Comparison of ENCODE assay signal across 34 cellular contexts in genomic region chr6:7731289-7731688, GRCh38. TPM values are rescaled to one million over a fixed set of nuclear protein-coding genes. Genes with fewer than 3 reads are reported as not detected.
DNase-seq lines count a peak whose midpoint lies in the region; ATAC-seq, FAIRE-seq and TF ChIP-seq lines count a peak whose summit lies in the region.
"Had no signal": no experiment of that assay in that cellular context is flagged by ENCODE, and none has a peak within 500 bp of the region (broad histone marks: within the 10 kb centered on the region; RNA-seq: fewer than 3 reads in every experiment).

No MANE protein-coding gene starts in this region.

- TF ChIP-seq POLR2A in K562 (conservative IDR thresholded peaks at IDR 0.05): no peak

- H3K9me3 ChIP-seq in PC-3 (ENCODE audit: low read length): no peaks in the 10 kb centered on the region
- H3K9me3 ChIP-seq in K562 (replicated peaks; ENCODE audit: control insufficient read depth, insufficient read depth, low read depth, low read length): no peaks in the 10 kb centered on the region
- H3K9me3 ChIP-seq in lower lobe of right lung: no peaks in the 10 kb centered on the region
- H3K9me3 ChIP-seq: Caco-2, gastrocnemius medialis, left ventricle myocardium inferior, neutrophil, prostate gland had no signal

- WGBS in K562 (ENCODE audit: insufficient coverage, low coverage, missing lambda C conversion rate): 9% methylated on average over 2 of the region's 2 CpGs

- H3K27ac Mint-ChIP-seq in Calu3 (ENCODE audit: unreplicated experiment) (peak overlapping the region; percentile 7), immature natural killer cell (no peak overlapping the region)
- H3K27ac Mint-ChIP-seq: activated CD4-positive, alpha-beta memory T cell treated with anti-CD3 and anti-CD28 coated beads for 36 hours; activated naive CD4-positive, alpha-beta T cell treated with anti-CD3 and anti-CD28 coated beads, Interleukin-2, amount 50 U/mL, for 24 hours; activated T-helper 2 cell treated with anti-CD3 and anti-CD28 coated beads, Interferon-gamma antibody, Interleukin-2, Interleukin-4, amounts not matched to agents 10 μg/mL and 5 μg/mL and 100 μg/mL, durations not matched to agents 14 hours and 24 hours and 36 hours; effector memory CD8-positive, alpha-beta T cell; mesothelial cell of epicardium; naive B cell had no signal

- H3K27me3 Mint-ChIP-seq in Calu3 (ENCODE audit: unreplicated experiment) (peaks cover 43% of the 10 kb centered on the region), immature natural killer cell (ENCODE audit: low read depth in 3 of 3) (peaks cover 11 to 21% (median 14%) of the 10 kb centered on the region in 3 donors)

- intact Hi-C loops in Calu3 (cut with micrococcal nuclease; ENCODE audit: unreplicated experiment): no loop called here
- intact Hi-C loops in PC-3 (cut with micrococcal nuclease): loop anchor here (5.0 kb wide), 1 partner anchor 36 kb away; no protein-coding TSS in a partner anchor
- intact Hi-C loops in K562 (cut with micrococcal nuclease): no loop called here
- intact Hi-C loops in lower lobe of right lung (cut with DNase I): no loop called here

- H3K9ac ChIP-seq in PC-3 (ENCODE audit: low read length) (peak overlapping the region; percentile 3; the same call in 1 of the 2 replicates), K562 (ENCODE audit: insufficient read depth in 1 of 2, low read depth in 2 of 2, low read length in 2 of 2) (no peak overlapping the region)

- CTCF ChIA-PET in Calu3 (lab: Charles Lee) (interaction anchor here (0.7 kb wide), 1 partner anchor 1075 kb away, joined by 3 read pairs; no protein-coding TSS in a partner anchor), PC-3 (lab: Charles Lee) (no interaction called here), K562 (lab: Yijun Ruan, JAX; ENCODE audit: low intra/inter-chr PET ratio) (no interaction called here)

- POLR2A ChIA-PET in PC-3 (lab: Charles Lee; ENCODE audit: unreplicated experiment): interaction anchor here (0.5 kb wide), 1 partner anchor 371 kb away, joined by 4 read pairs; the partner anchor contains the start of gene EEF1E1
- POLR2A ChIA-PET in K562 (lab: Yijun Ruan, JAX): interaction anchor here (0.5 kb wide), 1 partner anchor 19 kb away, joined by 3 read pairs; no protein-coding TSS in a partner anchor

- peaks cover 20% of the 10 kb centered on the region for H3K27me3 ChIP-seq in PC-3 (ENCODE audit: low read length)
- H3K27me3 ChIP-seq in K562 (ENCODE audit: control insufficient read depth in 2 of 2, insufficient read depth in 2 of 2, low read length in 2 of 2): peaks cover 52 to 54% of the 10 kb centered on the region in 2 experiments
- H3K27me3 ChIP-seq in lower lobe of right lung (ENCODE audit: low read depth): peaks cover 33% of the 10 kb centered on the region

- no peaks in the 10 kb centered on the region for H3K9me1 ChIP-seq in K562 (ENCODE audit: control insufficient read depth, insufficient read depth, low read length)

- in situ Hi-C loops in K562 (cut with MboI): no loop called here

- H3K4me2 ChIP-seq in PC-3 (ENCODE audit: low read length) (peak overlapping the region; percentile 96), K562 (ENCODE audit: insufficient read depth, low read length) (no peak overlapping the region)
- H3K4me2 ChIP-seq: GM23338 had no signal

- DNase-seq in Calu3 (no peak), PC-3 (peak; percentile 19), K562 (ENCODE audit: extremely low read depth in 1 of 4, low spot score in 3 of 4) (no peak), lower lobe of right lung (no peak), immature natural killer cell (no peak), cerebellar cortex (ENCODE audit: low spot score) (no peak)
- DNase-seq: activated CD4-positive, alpha-beta memory T cell treated with anti-CD3 and anti-CD28 coated beads for 36 hours; activated CD4-positive, CD25-positive, alpha-beta regulatory T cell treated with anti-CD3 and anti-CD28 coated beads, Interleukin-2, amount 50 U/mL, for 72 hours; activated CD8-positive, alpha-beta memory T cell treated with anti-CD3 and anti-CD28 coated beads, Interleukin-2, amount 50 U/mL, for 4 hours; C1 segment of cervical spinal cord; Caco-2; DND-41; effector memory CD8-positive, alpha-beta T cell; gastrocnemius medialis; hypothalamus; left ventricle myocardium inferior; naive B cell; NCI-H1436 treated with DMSO at 0.1 percent for 48 hours; NCI-H446 treated with DMSO at 0.1 percent for 48 hours; OCI-M1; SHP77; stimulated activated naive CD4-positive, alpha-beta T cell had no signal

- H3K9me3 Mint-ChIP-seq in Calu3 (ENCODE audit: low read depth, unreplicated experiment) (no peaks in the 10 kb centered on the region), immature natural killer cell (no peaks in the 10 kb centered on the region)
- H3K9me3 Mint-ChIP-seq: activated CD4-positive, alpha-beta memory T cell treated with anti-CD3 and anti-CD28 coated beads for 36 hours; activated naive CD4-positive, alpha-beta T cell treated with anti-CD3 and anti-CD28 coated beads, Interleukin-2, amount 50 U/mL, for 24 hours; activated T-helper 2 cell treated with anti-CD3 and anti-CD28 coated beads, Interferon-gamma antibody, Interleukin-2, Interleukin-4, amounts not matched to agents 10 μg/mL and 5 μg/mL and 100 μg/mL, durations not matched to agents 14 hours and 24 hours and 36 hours; effector memory CD8-positive, alpha-beta T cell; GM23338; mesothelial cell of epicardium; naive B cell had no signal

- H3K36me3 Mint-ChIP-seq in Calu3 (ENCODE audit: insufficient read depth, unreplicated experiment) (peaks cover under 1% of the 10 kb centered on the region), immature natural killer cell (no peaks in the 10 kb centered on the region)
- H3K36me3 Mint-ChIP-seq: activated CD4-positive, alpha-beta memory T cell treated with anti-CD3 and anti-CD28 coated beads for 36 hours; activated naive CD4-positive, alpha-beta T cell treated with anti-CD3 and anti-CD28 coated beads, Interleukin-2, amount 50 U/mL, for 24 hours; mesothelial cell of epicardium; naive B cell had no signal

- TF ChIP-seq CTCF in Calu3 (IDR thresholded peaks at IDR 0.05; ENCODE audit: unreplicated experiment) (no peak), PC-3 (conservative IDR thresholded peaks at IDR 0.05; ENCODE audit: low read depth, low read length) (no peak), K562 (IDR thresholded peaks at IDR 0.05 in 2 of 3, conservative IDR thresholded peaks at IDR 0.05 in 1 of 3; ENCODE audit: insufficient read depth in 2 of 3, low read depth in 1 of 3, low read length in 3 of 3) (no peak), lower lobe of right lung (IDR thresholded peaks at IDR 0.05) (no peak)

- H3K4me3 Mint-ChIP-seq in Calu3 (ENCODE audit: low read depth, unreplicated experiment) (no peak overlapping the region), immature natural killer cell (no peak overlapping the region)
- H3K4me3 Mint-ChIP-seq: activated CD4-positive, alpha-beta memory T cell treated with anti-CD3 and anti-CD28 coated beads for 36 hours; activated naive CD4-positive, alpha-beta T cell treated with anti-CD3 and anti-CD28 coated beads, Interleukin-2, amount 50 U/mL, for 24 hours; effector memory CD8-positive, alpha-beta T cell; GM23338; mesothelial cell of epicardium; naive B cell had no signal

- peaks cover 5% of the 10 kb centered on the region for H3F3A ChIP-seq in PC-3 (ENCODE audit: low read length, unreplicated experiment)

- peak overlapping the region; percentile 67 for H3K27ac ChIP-seq in PC-3 (ENCODE audit: low read length)
- H3K27ac ChIP-seq in K562 (ENCODE audit: extremely low read depth, low read depth, low read length): no peak overlapping the region
- peak overlapping the region; percentile 41 for H3K27ac ChIP-seq in lower lobe of right lung
- H3K27ac ChIP-seq: cardiac muscle cell, coronary artery, gastrocnemius medialis, left ventricle myocardium inferior, neutrophil, prostate gland had no signal

- no peaks in the 10 kb centered on the region for H3K4me1 Mint-ChIP-seq in Calu3 (ENCODE audit: low read depth, unreplicated experiment)
- H3K4me1 Mint-ChIP-seq in immature natural killer cell: peaks cover 0 to 10% of the 10 kb centered on the region in 2 donors

- H2AFZ ChIP-seq in PC-3 (ENCODE audit: low read length) (peak overlapping the region; percentile 53; the same call in 1 of the 2 replicates), K562 (ENCODE audit: low read depth, low read length) (no peak overlapping the region)
- H2AFZ ChIP-seq: GM23338 had no signal

- H3K4me3 ChIP-seq in PC-3 (ENCODE audit: low read length): peak overlapping the region; percentile 38
- H3K4me3 ChIP-seq in K562: no peak overlapping the region
- H3K4me3 ChIP-seq in lower lobe of right lung: no peak overlapping the region
- H3K4me3 ChIP-seq: cardiac muscle cell, coronary artery, gastrocnemius medialis, GM23338, left ventricle myocardium inferior, prostate gland had no signal

- H3K36me3 ChIP-seq in PC-3 (ENCODE audit: low read depth, low read length) (no peaks in the 10 kb centered on the region), K562 (ENCODE audit: control insufficient read depth, insufficient read depth, low read length) (no peaks in the 10 kb centered on the region), lower lobe of right lung (no peaks in the 10 kb centered on the region)
- H3K36me3 ChIP-seq: cardiac muscle cell, gastrocnemius medialis, left ventricle myocardium inferior, neutrophil, prostate gland had no signal

- no peaks in the 10 kb centered on the region for H3K79me2 ChIP-seq in PC-3 (ENCODE audit: low read length)
- no peaks in the 10 kb centered on the region for H3K79me2 ChIP-seq in K562 (ENCODE audit: control insufficient read depth, insufficient read depth, low read length)

- H3K9me2 ChIP-seq in PC-3 (replicated peaks; ENCODE audit: low read length): no peaks in the 10 kb centered on the region

- TF ChIP-seq RAD21 in K562 (CRISPR knock-in tag; conservative IDR thresholded peaks at IDR 0.05 in 1 of 2, IDR thresholded peaks at IDR 0.05 in 1 of 2): no peak

- TF ChIP-seq EP300 in K562 (IDR thresholded peaks at IDR 0.05; ENCODE audit: low read length): no peak

- BruUV-seq in Calu3 (replicated peaks; lab: Mats Ljungman, UMichigan) (no TSS peak), PC-3 (replicated peaks; lab: Mats Ljungman, UMichigan) (no TSS peak), K562 (replicated peaks; lab: Mats Ljungman, UMichigan) (no TSS peak)

- no peaks in the 10 kb centered on the region for H4K20me1 ChIP-seq in PC-3 (ENCODE audit: low read length)
- H4K20me1 ChIP-seq in K562 (replicated peaks; ENCODE audit: control insufficient read depth, insufficient read depth, low read length): peaks cover 4% of the 10 kb centered on the region; the same call in 1 of the 2 replicates

- FAIRE-seq in K562 (lab: Jason Lieb, UNC): no peak
- FAIRE-seq: islet of Langerhans had no signal

- H3K4me1 ChIP-seq in PC-3 (ENCODE audit: insufficient read depth, low read length) (peaks cover 50% of the 10 kb centered on the region), K562 (replicated peaks in 1 of 2; ENCODE audit: control insufficient read depth in 2 of 2, insufficient read depth in 2 of 2, low read length in 2 of 2) (peaks cover 6 to 23% of the 10 kb centered on the region in 2 experiments; a peak in 3 of 5 replicates), lower lobe of right lung (peaks cover 32% of the 10 kb centered on the region)

- ATAC-seq in PC-3 (peak; percentile 1; the same call in 1 of the 2 replicates), K562 (no peak; the same call in 2 of the 3 replicates), lower lobe of right lung (no peak), HG03095 (IDR thresholded peaks at IDR 0.05; ENCODE audit: unreplicated experiment) (no peak), GM19463 (IDR thresholded peaks at IDR 0.05; ENCODE audit: unreplicated experiment) (no peak)
- ATAC-seq: effector memory CD8-positive, alpha-beta T cell; gastrocnemius medialis; GM23338; sciatic nerve had no signal

RNA-seq across cellular contexts. Expression of gene BMP6, which starts 5.4 kb away (rescaled TPM):
- total RNA-seq in Calu3 (2022) (0.17 and 0.27 TPM in 2 replicates), PC-3 (2014; rRNA removed) (0.15 and 1.3 TPM in 2 replicates), K562 (2014; rRNA removed) (not detected in 2 replicates), K562 (2014; rRNA removed; fragmentation: Illumina TruSeq; extraction: Trizol) (0.10 TPM in 1 of 2 replicates, not detected in the other), K562 (2015; rRNA removed; fragmentation: Illumina TruSeq; extraction: Trizol) (0.07 and 0.15 TPM in 2 replicates), K562 (2021) (0.07 and 0.13 TPM in 2 replicates), lower lobe of right lung (6.6 TPM)
- not detected in 2 replicates for total RNA-seq in K562 (2011; cell fraction: chromatin; rRNA removed; ENCODE audit: low replicate concordance)
- 0.17 TPM in 1 of 2 replicates, not detected in the other for total RNA-seq in K562 (2011; cell fraction: nucleolus; rRNA removed)
- not detected in 2 replicates for total RNA-seq in K562 (2011; cell fraction: nucleoplasm; rRNA removed)
- polyA plus RNA-seq in K562 (2011; rRNA removed) (0.04 and 0.15 TPM in 2 replicates), K562 (2014; fragmentation: Illumina TruSeq; extraction: Trizol) (0.10 TPM in 2 replicates), K562 (2014; fragmentation: Nextera tagmentation; extraction: Ambion mirVana) (under 1 TPM in 1 of 2 experiments, not detected in 1; 0.01 TPM), K562 (2014; rRNA removed) (0.05 and 0.22 TPM in 2 replicates), immature natural killer cell (under 1 TPM in 2 of 3 donors, not detected in 1; 0.13 to 0.22 TPM)
- polyA plus RNA-seq in K562 (2011; cell fraction: cytosol; rRNA removed): 0.06 and 0.21 TPM in 2 replicates
- 0.06 TPM in 1 of 2 replicates, not detected in the other for polyA plus RNA-seq in K562 (2011; cell fraction: nucleus; rRNA removed)
- polyA plus RNA-seq in K562 (2012): 0.13 and 0.26 TPM in 2 replicates
- polyA minus RNA-seq in K562 (2011; rRNA and poly(A)+ RNA removed): 0.07 and 0.36 TPM in 2 replicates
- 1.1 TPM in 1 of 2 replicates, not detected in the other for polyA minus RNA-seq in K562 (2011; cell fraction: cytosol; rRNA and poly(A)+ RNA removed)
- polyA minus RNA-seq in K562 (2011; cell fraction: nucleus; rRNA and poly(A)+ RNA removed): 0.13 and 0.22 TPM in 2 replicates
- polyA plus RNA-seq: cardiac muscle cell had no signal
